Comparison of ENCODE assay signal across 8 cellular contexts in the genomic region with DNA sequence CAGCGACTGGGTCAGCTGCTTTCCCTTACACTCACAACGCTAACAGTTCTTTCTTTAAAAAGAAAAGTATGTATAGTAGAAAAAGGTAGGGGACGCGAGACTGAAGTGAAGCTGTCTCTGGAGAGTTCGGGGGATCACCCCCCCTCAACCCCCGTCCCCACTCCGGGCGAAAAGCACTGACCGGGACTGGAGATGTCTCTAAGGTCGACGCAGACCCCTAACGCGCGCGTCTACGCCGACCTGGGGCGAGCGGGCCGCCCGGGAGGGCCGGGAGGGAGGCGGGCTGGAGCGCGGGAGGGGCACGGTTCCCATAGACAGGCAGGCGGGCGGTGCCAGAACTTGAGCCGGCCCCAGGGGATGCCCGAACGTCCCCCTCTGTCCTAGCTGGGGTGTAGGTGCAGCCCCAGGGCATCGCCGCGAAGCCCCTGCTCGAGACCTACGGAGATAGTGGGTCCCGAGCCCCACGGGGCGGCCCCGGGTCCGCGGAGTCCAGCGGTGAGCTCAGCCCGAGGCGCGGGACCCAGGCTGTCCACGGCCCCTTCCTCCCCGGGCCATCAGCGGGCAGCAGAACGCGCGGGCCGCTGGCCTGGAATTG.
DNase-seq lines count a peak whose midpoint lies in the region; ATAC-seq, FAIRE-seq and TF ChIP-seq lines count a peak whose summit lies in the region.

No MANE protein-coding gene starts in this region.

- TF ChIP-seq CTCF in activated CD8-positive, alpha-beta T cell treated with anti-CD3 and anti-CD28 coated beads for 36 hours (IDR thresholded peaks at IDR 0.05), result no peak
- no peak for TF ChIP-seq CTCF in endothelial cell of umbilical vein (IDR thresholded peaks at IDR 0.05; ENCODE audit: extremely low read depth in 1 of 2, insufficient read depth in 1 of 2, low read depth in 1 of 2, low read length in 2 of 2)

- H3K27ac Mint-ChIP-seq in activated CD8-positive, alpha-beta T cell treated with anti-CD3 and anti-CD28 coated beads for 36 hours, result peak overlapping the region; percentile 81
- H3K27ac Mint-ChIP-seq in naive B cell, result peak overlapping the region; percentile 46 to 91 (median 84)

- peaks cover 27% of the 10 kb centered on the region for H3K36me3 Mint-ChIP-seq in activated CD8-positive, alpha-beta T cell treated with anti-CD3 and anti-CD28 coated beads for 36 hours (ENCODE audit: low read depth)
- no peaks in the 10 kb centered on the region for H3K36me3 Mint-ChIP-seq in naive B cell

- H3K27ac ChIP-seq in HUES6 (ENCODE audit: low read depth, low read length) (peak overlapping the region; percentile 48; the same call in 1 of the 2 replicates), endothelial cell of umbilical vein (ENCODE audit: insufficient read depth, low read depth, low read length) (peak overlapping the region; percentile 32), thymus (ENCODE audit: low read depth) (peak overlapping the region; percentile 69)

- H3K36me3 ChIP-seq in HUES6 (ENCODE audit: control insufficient read depth, insufficient read depth, low read length), result no peaks in the 10 kb centered on the region
- H3K36me3 ChIP-seq in endothelial cell of umbilical vein (ENCODE audit: control insufficient read depth in 2 of 2, extremely low read depth in 1 of 2, insufficient read depth in 2 of 2, low read length in 2 of 2), result no peaks in the 10 kb centered on the region
- H3K36me3 ChIP-seq in thymus (ENCODE audit: control insufficient read depth, insufficient read depth), result no peaks in the 10 kb centered on the region

- no peaks in the 10 kb centered on the region for H4K20me1 ChIP-seq in endothelial cell of umbilical vein (replicated peaks; ENCODE audit: control insufficient read depth, extremely low read depth, insufficient read depth, low read length)

- dilution Hi-C loops in endothelial cell of umbilical vein (cut with MboI; ENCODE audit: extremely low pct_ligation_motif_present, low sequenced_read_pairs), result no loop called here

- CTCF ChIA-PET in activated CD8-positive, alpha-beta T cell treated with anti-CD3 and anti-CD28 coated beads for 36 hours (lab: Charles Lee), result interaction anchor here (1.0 to 1.4 kb wide), 11 partner anchors 16 to 128 kb away, joined by 3 to 8 read pairs (median 4); a partner anchor contains a TSS
- CTCF ChIA-PET in endothelial cell of umbilical vein (lab: Charles Lee), result interaction anchor here (0.9 to 3.5 kb wide), 13 partner anchors 9 to 219 kb away, joined by 3 to 35 read pairs (median 5); no protein-coding TSS in a partner anchor

- peaks cover 4% of the 10 kb centered on the region for H3K4me1 ChIP-seq in HUES6 (ENCODE audit: control insufficient read depth, insufficient read depth, low read length)
- H3K4me1 ChIP-seq in endothelial cell of umbilical vein (ENCODE audit: control insufficient read depth, extremely low read depth, insufficient read depth, low read length), result peaks cover 16% of the 10 kb centered on the region
- H3K4me1 ChIP-seq in thymus (ENCODE audit: control insufficient read depth, insufficient read depth, low read length), result peaks cover 24% of the 10 kb centered on the region

- H3K9me3 ChIP-seq in HUES6 (ENCODE audit: control insufficient read depth, insufficient read depth, low read depth, low read length) (no peaks in the 10 kb centered on the region), endothelial cell of umbilical vein (replicated peaks; ENCODE audit: control insufficient read depth, insufficient read depth, low read length) (no peaks in the 10 kb centered on the region), thymus (ENCODE audit: control insufficient read depth) (no peaks in the 10 kb centered on the region)

- no TSS peak for BruUV-seq in endothelial cell of umbilical vein (replicated peaks; lab: Mats Ljungman, UMichigan)

- peaks cover 32% of the 10 kb centered on the region for H3K27me3 ChIP-seq in HUES6 (ENCODE audit: control insufficient read depth, insufficient read depth, low read length)
- peaks cover 3 to 5% of the 10 kb centered on the region in 2 experiments for H3K27me3 ChIP-seq in endothelial cell of umbilical vein (ENCODE audit: control insufficient read depth in 2 of 2, insufficient read depth in 2 of 2, low read length in 2 of 2)
- H3K27me3 ChIP-seq in thymus (ENCODE audit: control insufficient read depth, insufficient read depth), result no peaks in the 10 kb centered on the region

- WGBS in thymus, result under 1% methylated on average over 53 of the region's 53 CpGs

- peaks cover 65% of the 10 kb centered on the region for H3K4me1 Mint-ChIP-seq in activated CD8-positive, alpha-beta T cell treated with anti-CD3 and anti-CD28 coated beads for 36 hours (ENCODE audit: low read depth)
- H3K4me1 Mint-ChIP-seq in naive B cell, result peaks cover 14 to 21% (median 18%) of the 10 kb centered on the region in 3 donors

- DNase-seq in COLO668 (lab: John Stamatoyannopoulos, UW; ENCODE audit: unreplicated experiment) (peak; percentile 31), endothelial cell of umbilical vein (ENCODE audit: low read depth, low spot score) (peak; percentile 55), naive B cell (peak; percentile 36), NCI-H2081 treated with DMSO at 0.1 percent for 48 hours (lab: John Stamatoyannopoulos, UW) (no peak)
- peak; percentile 48 for DNase-seq in activated CD8-positive, alpha-beta T cell treated with anti-CD3 and anti-CD28 coated beads for 36 hours

- H3K79me2 ChIP-seq in endothelial cell of umbilical vein (ENCODE audit: control insufficient read depth, insufficient read depth, low read length), result peaks cover 22% of the 10 kb centered on the region

- H3K4me3 Mint-ChIP-seq in activated CD8-positive, alpha-beta T cell treated with anti-CD3 and anti-CD28 coated beads for 36 hours, result peak overlapping the region; percentile 80
- H3K4me3 Mint-ChIP-seq in naive B cell, result peak overlapping the region; percentile 74 to 93 (median 89)

- no peaks in the 10 kb centered on the region for H3K27me3 Mint-ChIP-seq in activated CD8-positive, alpha-beta T cell treated with anti-CD3 and anti-CD28 coated beads for 36 hours
- no peaks in the 10 kb centered on the region for H3K27me3 Mint-ChIP-seq in naive B cell

- peak; percentile 48 for FAIRE-seq in endothelial cell of umbilical vein (lab: Jason Lieb, UNC)

- H2AFZ ChIP-seq in endothelial cell of umbilical vein (ENCODE audit: low read depth, low read length), result peak overlapping the region; percentile 94

- ATAC-seq in GM19468 (IDR thresholded peaks at IDR 0.05; ENCODE audit: extremely low read depth, unreplicated experiment) (peak; percentile 22), naive B cell (ENCODE audit: low read depth in 2 of 2) (peak; percentile 44 to 47)
- ATAC-seq in activated CD8-positive, alpha-beta T cell treated with anti-CD3 and anti-CD28 coated beads for 36 hours, result peak; percentile 37

- H3K4me2 ChIP-seq in endothelial cell of umbilical vein (ENCODE audit: insufficient read depth, low read length), result peak overlapping the region; percentile 96

- H3K9me3 Mint-ChIP-seq in activated CD8-positive, alpha-beta T cell treated with anti-CD3 and anti-CD28 coated beads for 36 hours, result no peaks in the 10 kb centered on the region
- no peaks in the 10 kb centered on the region for H3K9me3 Mint-ChIP-seq in naive B cell

- H3K9me1 ChIP-seq in endothelial cell of umbilical vein (replicated peaks; ENCODE audit: control insufficient read depth, extremely low read depth, insufficient read depth, low read length), result no peaks in the 10 kb centered on the region

- POLR2A ChIA-PET in activated CD8-positive, alpha-beta T cell treated with anti-CD3 and anti-CD28 coated beads for 36 hours (lab: Charles Lee), result interaction anchor here (0.6 to 4.3 kb wide), 18 partner anchors 12 to 121 kb away, joined by 3 to 43 read pairs (median 3); a partner anchor contains a TSS
- POLR2A ChIA-PET in endothelial cell of umbilical vein (lab: Charles Lee), result interaction anchor here (0.6 kb wide), 2 partner anchors 15 to 389 kb away, joined by 3 read pairs; no protein-coding TSS in a partner anchor

- H3K4me3 ChIP-seq in HUES6 (ENCODE audit: low read depth, low read length), result peak overlapping the region; percentile 88
- H3K4me3 ChIP-seq in endothelial cell of umbilical vein (replicated peaks in 1 of 3; ENCODE audit: insufficient read depth in 1 of 3, low read depth in 1 of 3, low read length in 3 of 3), result peak overlapping the region; percentile 91 to 94 (median 93)
- peak overlapping the region; percentile 95 for H3K4me3 ChIP-seq in thymus (ENCODE audit: low read length)

- no peak for TF ChIP-seq POLR2A in endothelial cell of umbilical vein (IDR thresholded peaks at IDR 0.05; ENCODE audit: low read depth, low read length)

- intact Hi-C loops in activated CD8-positive, alpha-beta T cell treated with anti-CD3 and anti-CD28 coated beads for 36 hours (cut with micrococcal nuclease), result loop anchor here (2.0 to 5.0 kb wide), 2 partner anchors 47 to 95 kb away; no protein-coding TSS in a partner anchor
- intact Hi-C loops in endothelial cell of umbilical vein (cut with micrococcal nuclease), result loop anchor here (2.0 to 5.0 kb wide), 2 partner anchors 79 to 90 kb away; no protein-coding TSS in a partner anchor

- H3K9ac ChIP-seq in HUES6 (ENCODE audit: low read length) (peak overlapping the region; percentile 83), endothelial cell of umbilical vein (replicated peaks; ENCODE audit: extremely low read depth, insufficient read depth, low read length) (peak overlapping the region; percentile 75)

TF ChIP-seq in endothelial cell of umbilical vein, 7 proteins besides CTCF, POLR2A, EP300 and RAD21:
- TF ChIP-seq GATA2 (IDR thresholded peaks at IDR 0.05; ENCODE audit: insufficient read depth, insufficient read length, low read depth, low read length) (no peak), EZH2 (IDR thresholded peaks at IDR 0.05; ENCODE audit: borderline replicate concordance, low read depth, low read length, severe bottlenecking) (no peak)
